In the genomic region with DNA sequence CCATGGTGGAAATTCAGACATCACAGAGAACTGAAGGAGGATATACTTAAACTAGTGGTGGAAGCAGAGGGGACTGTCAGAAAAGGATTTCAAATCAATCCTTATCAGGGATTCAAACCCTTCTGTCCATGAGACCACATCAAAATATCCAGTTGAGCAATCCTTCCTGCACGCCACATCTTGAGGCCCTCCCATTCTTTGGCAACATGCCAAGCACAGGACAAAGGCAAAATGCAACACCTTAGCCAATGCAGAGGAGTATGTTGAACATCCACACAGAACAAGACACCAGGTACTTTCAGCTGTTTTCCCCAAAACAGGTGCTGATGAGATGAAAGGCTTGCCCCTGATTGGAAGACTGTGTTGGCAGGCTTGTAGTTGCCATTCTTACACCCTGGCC, we compare ENCODE assay signal across 2 cellular contexts.
TF ChIP-seq lines count a peak whose summit lies in the region.

No MANE protein-coding gene starts in this region.

TF ChIP-seq in HepG2, 621 proteins besides CTCF, POLR2A, EP300 and RAD21:
- peak; percentile 93 for TF ChIP-seq LCORL (IDR thresholded peaks at IDR 0.05)
- TF ChIP-seq LCORL (CRISPR knock-in tag; IDR thresholded peaks at IDR 0.05) = no peak
- TF ChIP-seq TCF7L2 (IDR thresholded peaks at IDR 0.05; ENCODE audit: low read depth, low read length) = no peak
- TF ChIP-seq, protein P1, sequence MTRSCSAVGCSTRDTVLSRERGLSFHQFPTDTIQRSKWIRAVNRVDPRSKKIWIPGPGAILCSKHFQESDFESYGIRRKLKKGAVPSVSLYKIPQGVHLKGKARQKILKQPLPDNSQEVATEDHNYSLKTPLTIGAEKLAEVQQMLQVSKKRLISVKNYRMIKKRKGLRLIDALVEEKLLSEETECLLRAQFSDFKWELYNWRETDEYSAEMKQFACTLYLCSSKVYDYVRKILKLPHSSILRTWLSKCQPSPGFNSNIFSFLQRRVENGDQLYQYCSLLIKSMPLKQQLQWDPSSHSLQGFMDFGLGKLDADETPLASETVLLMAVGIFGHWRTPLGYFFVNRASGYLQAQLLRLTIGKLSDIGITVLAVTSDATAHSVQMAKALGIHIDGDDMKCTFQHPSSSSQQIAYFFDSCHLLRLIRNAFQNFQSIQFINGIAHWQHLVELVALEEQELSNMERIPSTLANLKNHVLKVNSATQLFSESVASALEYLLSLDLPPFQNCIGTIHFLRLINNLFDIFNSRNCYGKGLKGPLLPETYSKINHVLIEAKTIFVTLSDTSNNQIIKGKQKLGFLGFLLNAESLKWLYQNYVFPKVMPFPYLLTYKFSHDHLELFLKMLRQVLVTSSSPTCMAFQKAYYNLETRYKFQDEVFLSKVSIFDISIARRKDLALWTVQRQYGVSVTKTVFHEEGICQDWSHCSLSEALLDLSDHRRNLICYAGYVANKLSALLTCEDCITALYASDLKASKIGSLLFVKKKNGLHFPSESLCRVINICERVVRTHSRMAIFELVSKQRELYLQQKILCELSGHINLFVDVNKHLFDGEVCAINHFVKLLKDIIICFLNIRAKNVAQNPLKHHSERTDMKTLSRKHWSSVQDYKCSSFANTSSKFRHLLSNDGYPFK (CRISPR knock-in tag; IDR thresholded peaks at IDR 0.05; ENCODE audit: borderline replicate concordance) = no peak

TF ChIP-seq in K562, 482 proteins besides CTCF, POLR2A, EP300 and RAD21:
- peak; percentile 92 for TF ChIP-seq NFIX (CRISPR knock-in tag; IDR thresholded peaks at IDR 0.05; ENCODE audit: low read depth)
- TF ChIP-seq PCBP2 (IDR thresholded peaks at IDR 0.05; ENCODE audit: low read depth, low read length, poor library complexity, severe bottlenecking) = no peak
- peak; percentile 97 for TF ChIP-seq NFIC (IDR thresholded peaks at IDR 0.05)
